In the genomic region with DNA sequence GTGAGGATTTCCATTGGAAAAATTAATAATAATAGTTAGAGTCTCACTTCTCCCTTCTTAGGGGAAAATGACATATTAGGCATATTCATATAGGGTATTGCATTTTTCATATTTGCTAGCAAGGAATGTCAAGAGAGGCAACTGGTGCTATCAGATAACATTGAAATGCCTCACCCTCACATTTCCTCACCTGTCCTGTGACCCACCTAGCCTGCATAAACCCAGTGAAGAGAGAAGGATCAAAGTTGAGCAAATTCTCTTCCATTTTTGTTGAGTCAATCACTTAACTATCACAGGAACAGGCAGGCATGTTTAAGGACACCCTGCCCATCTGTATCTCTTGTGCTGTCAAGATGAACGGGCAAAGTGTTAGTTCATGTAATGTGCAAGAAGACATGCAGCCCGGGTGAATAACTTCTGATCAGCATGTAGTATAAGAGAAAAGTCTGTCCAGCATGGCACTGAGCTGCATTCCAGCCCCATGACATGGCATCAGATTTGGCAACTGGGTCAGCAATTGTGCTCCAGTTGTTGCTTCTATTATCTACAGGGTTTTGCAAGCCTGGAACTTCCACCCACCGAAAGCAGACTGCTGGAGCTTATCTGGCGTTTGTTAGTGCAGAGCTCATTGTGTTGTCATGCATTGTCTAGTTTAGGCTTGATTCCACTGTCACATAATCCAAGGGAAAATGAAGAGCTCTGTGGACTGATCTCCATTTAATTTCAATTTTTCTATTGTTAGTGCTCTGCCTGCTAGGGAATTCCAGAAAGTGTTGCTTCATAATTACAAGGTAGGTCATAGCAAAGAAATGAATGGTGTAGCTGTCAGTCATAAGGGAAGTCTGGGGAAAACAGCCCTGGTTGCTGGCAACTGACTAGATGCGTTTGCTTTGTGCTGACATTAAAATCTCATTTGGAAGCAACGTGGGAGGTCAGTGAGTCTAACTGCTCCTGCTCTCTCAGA, we compare ENCODE assay signal across 11 cellular contexts.
DNase-seq lines count a peak whose midpoint lies in the region; ATAC-seq, FAIRE-seq and TF ChIP-seq lines count a peak whose summit lies in the region.
"Had no signal": no experiment of that assay in that cellular context is flagged by ENCODE, and none has a peak within 500 bp of the region (broad histone marks: within the 10 kb centered on the region; RNA-seq: fewer than 3 reads in every experiment).

No MANE protein-coding gene starts in this region.

- H3K4me1 Mint-ChIP-seq in activated T-cell treated with anti-CD3 and anti-CD28 coated beads, Interleukin-2, amount 50 U/mL, for 4 hours (ENCODE audit: low read depth): no peaks in the 10 kb centered on the region
- H3K4me1 Mint-ChIP-seq: memory B cell had no signal

- H3K36me3 Mint-ChIP-seq in activated T-cell treated with anti-CD3 and anti-CD28 coated beads, Interleukin-2, amount 50 U/mL, for 4 hours (ENCODE audit: insufficient read depth): no peaks in the 10 kb centered on the region
- H3K36me3 Mint-ChIP-seq: memory B cell had no signal

- no peak overlapping the region for H3K4me3 Mint-ChIP-seq in activated T-cell treated with anti-CD3 and anti-CD28 coated beads, Interleukin-2, amount 50 U/mL, for 4 hours
- H3K4me3 Mint-ChIP-seq: memory B cell had no signal

- H3K27me3 Mint-ChIP-seq in activated T-cell treated with anti-CD3 and anti-CD28 coated beads, Interleukin-2, amount 50 U/mL, for 4 hours (ENCODE audit: low read depth): peaks cover 3% of the 10 kb centered on the region

- H3K9me3 Mint-ChIP-seq in activated T-cell treated with anti-CD3 and anti-CD28 coated beads, Interleukin-2, amount 50 U/mL, for 4 hours: no peaks in the 10 kb centered on the region
- H3K9me3 Mint-ChIP-seq: memory B cell had no signal

- peak; percentile 86 for ATAC-seq in omental fat pad (ENCODE audit: low FRiP score)
- no peak for ATAC-seq in activated T-cell treated with anti-CD3 and anti-CD28 coated beads, Interleukin-2, amount 50 U/mL, for 4 hours

- peak; percentile 13 for DNase-seq in COLO829 (ENCODE audit: low spot score)
- peak; percentile 81 for DNase-seq in RCC 7860 (ENCODE audit: low spot score)
- peak; percentile 84 for DNase-seq in fibroblast of mammary gland (ENCODE audit: low read depth)
- peak; percentile 48 for DNase-seq in omental fat pad (ENCODE audit: low spot score)
- no peak for DNase-seq in activated T-cell treated with anti-CD3 and anti-CD28 coated beads, Interleukin-2, amount 50 U/mL, for 4 hours
- no peak for DNase-seq in OCI-M2 (lab: John Stamatoyannopoulos, UW; ENCODE audit: unreplicated experiment)
- DNase-seq in NCI-H187 treated with DMSO at 0.1 percent for 48 hours (lab: John Stamatoyannopoulos, UW): no peak
- DNase-seq in NK-92 (lab: John Stamatoyannopoulos, UW; ENCODE audit: unreplicated experiment): no peak
- DNase-seq: DMS53 had no signal

- FAIRE-seq in RCC 7860 (lab: Jason Lieb, UNC): no peak

- no peak overlapping the region for H3K4me3 ChIP-seq in fibroblast of mammary gland (ENCODE audit: control insufficient read depth, low read depth, low read length)
- H3K4me3 ChIP-seq: ascending aorta had no signal

- TF ChIP-seq CTCF in fibroblast of mammary gland (conservative IDR thresholded peaks at IDR 0.05; ENCODE audit: control insufficient read depth, insufficient read depth, low read depth, low read length) (no peak), omental fat pad (IDR thresholded peaks at IDR 0.05) (no peak)

Comparison
In these comparisons a context has a peak if more than half of its experiments do, and no peak if none do; other contexts are left out.
1. DNase-seq: peak in COLO829 (single experiment), RCC 7860 (single experiment), fibroblast of mammary gland (single experiment) and omental fat pad (single experiment); none in activated T-cell treated with anti-CD3 and anti-CD28 coated beads, Interleukin-2, amount 50 U/mL, for 4 hours (single experiment), OCI-M2 (single experiment), NCI-H187 treated with DMSO at 0.1 percent for 48 hours (single experiment) and NK-92 (single experiment).